8 cellular contexts compared by ENCODE assay signal in genomic region chr1:40592107-40592773, GRCh38.
DNase-seq lines count a peak whose midpoint lies in the region; ATAC-seq and TF ChIP-seq lines count a peak whose summit lies in the region.

No MANE protein-coding gene starts in this region.

- ATAC-seq in GM21619 (IDR thresholded peaks at IDR 0.05; ENCODE audit: unreplicated experiment) (no peak), gastrocnemius medialis (no peak), HG03159 (IDR thresholded peaks at IDR 0.05; ENCODE audit: unreplicated experiment) (no peak)

- no peaks in the 10 kb centered on the region for H3K4me1 ChIP-seq in gastrocnemius medialis

- no peaks in the 10 kb centered on the region for H3K9me3 ChIP-seq in gastrocnemius medialis

- intact Hi-C loops in gastrocnemius medialis (cut with DNase I; ENCODE audit: low total_unique reads) = no loop called here

- no peak overlapping the region for H3K4me3 ChIP-seq in gastrocnemius medialis

- no peak for TF ChIP-seq POLR2A in gastrocnemius medialis (IDR thresholded peaks at IDR 0.05)

- in situ Hi-C loops in ACHN (cut with HindIII; ENCODE audit: low pct_ligation_motif_present, low pct_unique_long_range_greater_than_20kb, low sequenced_read_pairs) (no loop called here), gastrocnemius medialis (cut with MboI; ENCODE audit: low sequenced_read_pairs in 4 of 4) (no loop called here)

- H3K27ac ChIP-seq in gastrocnemius medialis = no peak overlapping the region

- H3K36me3 ChIP-seq in gastrocnemius medialis = no peaks in the 10 kb centered on the region

- H3K27me3 ChIP-seq in gastrocnemius medialis = no peaks in the 10 kb centered on the region

- DNase-seq in ACHN (peak; percentile 44), NCI-H748 treated with DMSO at 0.1 percent for 48 hours (lab: John Stamatoyannopoulos, UW) (peak; percentile 96), dermis blood vessel endothelial cell (peak; percentile 59), mucosa of gallbladder (ENCODE audit: low spot score) (peak; percentile 19), gastrocnemius medialis (no peak)

- TF ChIP-seq CTCF in GM12873 (IDR thresholded peaks at IDR 0.05; ENCODE audit: insufficient read depth, low read depth, low read length, missing control alignments) (peak; percentile 53), gastrocnemius medialis (IDR thresholded peaks at IDR 0.05 in 4 of 5, conservative IDR thresholded peaks at IDR 0.05 in 1 of 5) (no peak)

Comparison
In these comparisons a context has a peak if more than half of its experiments do, and no peak if none do; other contexts are left out.
1. DNase-seq: peak in ACHN (single experiment), NCI-H748 treated with DMSO at 0.1 percent for 48 hours (single experiment), dermis blood vessel endothelial cell (single experiment) and mucosa of gallbladder (single experiment); none in gastrocnemius medialis (0 of 2).